ENCODE assay signal across 26 cellular contexts in genomic region chr10:7171825-7172224, GRCh38.
DNase-seq lines count a peak whose midpoint lies in the region; ATAC-seq, FAIRE-seq and TF ChIP-seq lines count a peak whose summit lies in the region.
"Had no signal": no experiment of that assay in that cellular context is flagged by ENCODE, and none has a peak within 500 bp of the region (broad histone marks: within the 10 kb centered on the region; RNA-seq: fewer than 3 reads in every experiment).

No MANE protein-coding gene starts in this region.

- TF ChIP-seq EP300 in K562 (IDR thresholded peaks at IDR 0.05; ENCODE audit: low read length) = no peak

- TF ChIP-seq RAD21 in K562 (CRISPR knock-in tag; conservative IDR thresholded peaks at IDR 0.05 in 1 of 2, IDR thresholded peaks at IDR 0.05 in 1 of 2) = no peak

- H3K14ac ChIP-seq in neuronal stem cell (ENCODE audit: low read length) = peak overlapping the region; percentile 65

- intact Hi-C loops in Right ventricle myocardium inferior (cut with DNase I) (no loop called here), cardiac septum (cut with DNase I) (no loop called here), K562 (cut with micrococcal nuclease) (no loop called here)

- H3K36me3 ChIP-seq in K562 (ENCODE audit: control insufficient read depth, insufficient read depth, low read length) = peaks cover 67% of the 10 kb centered on the region; the same call in 2 of the 3 replicates
- H3K36me3 ChIP-seq in neuronal stem cell (replicated peaks in 1 of 2; ENCODE audit: control insufficient read depth in 2 of 2, insufficient read depth in 2 of 2, low read length in 2 of 2) = peaks cover 0 to 2% of the 10 kb centered on the region in 2 donors
- peaks cover 9% of the 10 kb centered on the region; the same call in 1 of the 2 replicates for H3K36me3 ChIP-seq in MM.1S (replicated peaks; ENCODE audit: insufficient read depth, low read length)

- H2AK5ac ChIP-seq in neuronal stem cell (ENCODE audit: low read depth, low read length) = no peak overlapping the region

- H3K79me2 ChIP-seq in K562 (ENCODE audit: control insufficient read depth, insufficient read depth, low read length) = no peaks in the 10 kb centered on the region
- H3K79me2 ChIP-seq in MM.1S (ENCODE audit: low read length) = no peaks in the 10 kb centered on the region

- no peaks in the 10 kb centered on the region for H3K9me2 ChIP-seq in MM.1S (replicated peaks; ENCODE audit: insufficient read depth, low read length)

- peak; percentile 40 for DNase-seq in Right ventricle myocardium inferior (ENCODE audit: missing footprints)
- no peak for DNase-seq in cardiac septum (ENCODE audit: low spot score)
- DNase-seq in K562 (ENCODE audit: extremely low read depth in 1 of 4, low spot score in 3 of 4) = no peak
- no peak for DNase-seq in neuronal stem cell (ENCODE audit: low spot score)
- no peak for DNase-seq in NCI-H1105 (lab: John Stamatoyannopoulos, UW)
- DNase-seq in D341Med (ENCODE audit: low spot score) = no peak
- no peak for DNase-seq in MM.1S
- DNase-seq: AML-193; Calu3; CD4-positive, alpha-beta T cell; CD8-positive, alpha-beta T cell; DMS 273 treated with DMSO at 0.1 percent for 48 hours; DMS153; DMS53; DMS79; DND-41; EL; GDM1 had no signal

- H2BK15ac ChIP-seq in neuronal stem cell (ENCODE audit: low read length) = no peak overlapping the region

- H2AFZ ChIP-seq in K562 (ENCODE audit: low read depth, low read length) (no peak overlapping the region), neuronal stem cell (ENCODE audit: low read length) (no peak overlapping the region), MM.1S (ENCODE audit: low read length) (no peak overlapping the region)

- H3K4me2 ChIP-seq in K562 (ENCODE audit: insufficient read depth, low read length) = no peak overlapping the region
- no peak overlapping the region for H3K4me2 ChIP-seq in neuronal stem cell (ENCODE audit: insufficient read depth, low read length, poor library complexity, severe bottlenecking)
- H3K4me2 ChIP-seq in MM.1S (ENCODE audit: low read depth, low read length) = no peak overlapping the region
- H3K4me2 ChIP-seq: A549; BLaER1 treated with 17β-estradiol and CSF1 and Interleukin-3, amounts not matched to agents 10 nM and 100 nM had no signal

- WGBS in K562 (ENCODE audit: insufficient coverage, low coverage, missing lambda C conversion rate) = 91% methylated on average over 14 of the region's 35 CpGs
- WGBS in neuronal stem cell (ENCODE audit: extremely low coverage in 2 of 2, insufficient read length in 2 of 2, insufficient replicate concordance in 1 of 2), 2 donors = no CpG with 5 or more reads among the region's 35 CpGs

- ATAC-seq in Right ventricle myocardium inferior (no peak), K562 (no peak)
- ATAC-seq: A549; CD8-positive, alpha-beta T cell; GM12878 had no signal

- H2BK120ac ChIP-seq in neuronal stem cell (ENCODE audit: low read depth, low read length) = no peak overlapping the region

- H3K27ac ChIP-seq in K562 (ENCODE audit: extremely low read depth, low read depth, low read length) (no peak overlapping the region), neuronal stem cell (replicated peaks; ENCODE audit: low read length) (no peak overlapping the region), MM.1S (ENCODE audit: low read length) (no peak overlapping the region)
- H3K27ac ChIP-seq: 22Rv1, A549, C4-2B had no signal

- no peak overlapping the region for H4K8ac ChIP-seq in neuronal stem cell (ENCODE audit: low read depth, low read length)

- no peaks in the 10 kb centered on the region; a peak in 1 of 5 replicates for H3K4me1 ChIP-seq in K562 (replicated peaks in 1 of 2; ENCODE audit: control insufficient read depth in 2 of 2, insufficient read depth in 2 of 2, low read length in 2 of 2)
- no peaks in the 10 kb centered on the region for H3K4me1 ChIP-seq in neuronal stem cell (ENCODE audit: control insufficient read depth in 2 of 2, insufficient read depth in 1 of 2, low read depth in 1 of 2, low read length in 2 of 2)
- no peaks in the 10 kb centered on the region for H3K4me1 ChIP-seq in MM.1S (ENCODE audit: low read length)
- H3K4me1 ChIP-seq: A549; BLaER1 treated with 17β-estradiol and CSF1 and Interleukin-3, amounts not matched to agents 10 nM and 100 nM; Caco-2 had no signal

- H3K27me3 ChIP-seq in K562 (ENCODE audit: control insufficient read depth in 2 of 2, insufficient read depth in 2 of 2, low read length in 2 of 2) (no peaks in the 10 kb centered on the region), neuronal stem cell (ENCODE audit: control insufficient read depth in 3 of 3, insufficient read depth in 3 of 3, low read depth in 1 of 3, low read length in 3 of 3) (no peaks in the 10 kb centered on the region), MM.1S (replicated peaks; ENCODE audit: insufficient read depth, low read length) (no peaks in the 10 kb centered on the region)
- H3K27me3 ChIP-seq: BLaER1 treated with 17β-estradiol and CSF1 and Interleukin-3, amounts not matched to agents 10 nM and 100 nM had no signal

- peak overlapping the region; percentile 40 for H3K18ac ChIP-seq in neuronal stem cell (ENCODE audit: low read length)

- H4K91ac ChIP-seq in neuronal stem cell (ENCODE audit: low read depth, low read length, poor library complexity) = no peak overlapping the region

- no peak for FAIRE-seq in K562 (lab: Jason Lieb, UNC)
- FAIRE-seq: A549, GM12878, GM12892, GM18507 had no signal

- CTCF ChIA-PET in K562 (lab: Yijun Ruan, JAX; ENCODE audit: low intra/inter-chr PET ratio) = no interaction called here

- POLR2A ChIA-PET in K562 (lab: Yijun Ruan, JAX) = no interaction called here

- peaks cover 1% of the 10 kb centered on the region for H3K79me1 ChIP-seq in neuronal stem cell (ENCODE audit: low read depth, low read length)

- TF ChIP-seq CTCF in K562 (IDR thresholded peaks at IDR 0.05 in 2 of 3, conservative IDR thresholded peaks at IDR 0.05 in 1 of 3; ENCODE audit: insufficient read depth in 2 of 3, low read depth in 1 of 3, low read length in 3 of 3) (no peak), MM.1S (IDR thresholded peaks at IDR 0.05; ENCODE audit: low read length) (no peak)

- BruUV-seq in K562 (replicated peaks; lab: Mats Ljungman, UMichigan) = no TSS peak

- no peak overlapping the region for H3K9ac ChIP-seq in K562 (ENCODE audit: insufficient read depth in 1 of 2, low read depth in 2 of 2, low read length in 2 of 2)
- no peak overlapping the region for H3K9ac ChIP-seq in neuronal stem cell (ENCODE audit: low read depth, low read length, poor library complexity)
- no peak overlapping the region for H3K9ac ChIP-seq in MM.1S (ENCODE audit: low read length)
- H3K9ac ChIP-seq: BLaER1 treated with 17β-estradiol and CSF1 and Interleukin-3, amounts not matched to agents 10 nM and 100 nM had no signal

- no peak overlapping the region for H2BK12ac ChIP-seq in neuronal stem cell (ENCODE audit: low read length)

- H3K4ac ChIP-seq in neuronal stem cell (ENCODE audit: low read length) = no peak overlapping the region

- no peak overlapping the region for H3K4me3 ChIP-seq in K562
- H3K4me3 ChIP-seq in neuronal stem cell (ENCODE audit: low read length in 2 of 2) = no peak overlapping the region
- no peak overlapping the region for H3K4me3 ChIP-seq in MM.1S (ENCODE audit: low read length)
- H3K4me3 ChIP-seq: A549; BLaER1 treated with 17β-estradiol and CSF1 and Interleukin-3, amounts not matched to agents 10 nM and 100 nM; GM12878 had no signal

- no peaks in the 10 kb centered on the region for H3K9me1 ChIP-seq in K562 (ENCODE audit: control insufficient read depth, insufficient read depth, low read length)

- no peak for TF ChIP-seq POLR2A in K562 (conservative IDR thresholded peaks at IDR 0.05)

- H3K9me3 ChIP-seq in K562 (replicated peaks; ENCODE audit: control insufficient read depth, insufficient read depth, low read depth, low read length) = no peaks in the 10 kb centered on the region
- H3K9me3 ChIP-seq in neuronal stem cell (replicated peaks in 1 of 2; ENCODE audit: control insufficient read depth in 2 of 2, insufficient read depth in 1 of 2, low read depth in 1 of 2, low read length in 2 of 2) = peaks cover 0 to 4% of the 10 kb centered on the region in 2 donors
- no peaks in the 10 kb centered on the region for H3K9me3 ChIP-seq in MM.1S (replicated peaks; ENCODE audit: insufficient read depth, low read length)
- H3K9me3 ChIP-seq: A549; BLaER1 treated with 17β-estradiol and CSF1 and Interleukin-3, amounts not matched to agents 10 nM and 100 nM; Caco-2 had no signal

- H3F3A ChIP-seq in MM.1S (ENCODE audit: insufficient read depth, low read length) = no peaks in the 10 kb centered on the region

- in situ Hi-C loops in K562 (cut with MboI) = no loop called here

- no peak overlapping the region for H2BK5ac ChIP-seq in neuronal stem cell (ENCODE audit: low read length)

- no peaks in the 10 kb centered on the region for H4K20me1 ChIP-seq in K562 (replicated peaks; ENCODE audit: control insufficient read depth, insufficient read depth, low read length)
- H4K20me1 ChIP-seq in MM.1S (ENCODE audit: insufficient read depth, low read length) = no peaks in the 10 kb centered on the region
- H4K20me1 ChIP-seq: BLaER1 treated with 17β-estradiol and CSF1 and Interleukin-3, amounts not matched to agents 10 nM and 100 nM had no signal

- no peak overlapping the region for H3K23ac ChIP-seq in neuronal stem cell (ENCODE audit: low read depth, low read length, poor library complexity)

TF ChIP-seq in K562, 482 proteins besides CTCF, POLR2A, EP300 and RAD21:
- TF ChIP-seq POLR2G (IDR thresholded peaks at IDR 0.05; ENCODE audit: low read depth, low read length) (peak; percentile 35; the same call in 1 of the 2 replicates), ZNF311 (CRISPR knock-in tag; IDR thresholded peaks at IDR 0.05) (no peak)
